In the genomic region with DNA sequence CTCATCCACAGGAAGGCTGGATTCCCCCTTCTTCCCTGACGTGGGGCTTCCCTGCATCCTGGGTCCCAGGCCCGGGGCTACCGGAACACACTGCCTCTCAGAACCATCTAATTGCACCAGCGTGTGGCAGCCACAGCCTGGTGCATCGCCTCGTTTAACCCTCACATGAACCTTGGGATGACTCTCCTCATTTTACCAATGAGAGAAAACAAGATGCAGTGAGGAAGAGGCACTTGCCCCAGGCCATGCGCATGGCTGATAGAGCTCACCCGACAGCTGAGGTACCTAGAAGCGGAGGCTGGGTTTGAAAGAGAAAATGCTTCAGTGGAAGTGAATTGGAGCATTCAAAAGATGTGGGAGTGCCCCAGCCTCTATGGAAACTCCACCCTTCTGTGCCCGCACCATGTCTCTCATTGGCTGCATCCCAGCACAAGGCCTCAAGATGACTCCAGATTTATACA, we compare ENCODE assay signal across 21 cellular contexts.
DNase-seq lines count a peak whose midpoint lies in the region; ATAC-seq and TF ChIP-seq lines count a peak whose summit lies in the region.
"Had no signal": no experiment of that assay in that cellular context is flagged by ENCODE, and none has a peak within 500 bp of the region (broad histone marks: within the 10 kb centered on the region; RNA-seq: fewer than 3 reads in every experiment).

No MANE protein-coding gene starts in this region.

- DNase-seq in DMS79 treated with DMSO at 0.1 percent for 48 hours (lab: John Stamatoyannopoulos, UW) (peak; percentile 37), dorsolateral prefrontal cortex (peak in 6 of 10 donors; percentile 44 to 70 (median 56)), midbrain (lab: John Stamatoyannopoulos, UW) (peak; percentile 70), substantia nigra (lab: John Stamatoyannopoulos, UW) (peak in 35 of 49 donors; percentile 11 to 81 (median 55))
- DNase-seq: activated CD4-positive, alpha-beta T cell treated with anti-CD3 and anti-CD28 coated beads, Interleukin-2, amount 10 ng/mL, durations not matched to agents 24 days and 14 days; activated naive CD8-positive, alpha-beta T cell treated with anti-CD3 and anti-CD28 coated beads, Interleukin-2, amount 10 ng/mL, durations not matched to agents 7 days and 5 days; body of pancreas; CD8-positive, alpha-beta memory T cell; DMS53; left colon; naive thymus-derived CD8-positive, alpha-beta T cell; NCI-H1105; NCI-H510A; T-helper 1 cell had no signal

- peak overlapping the region in 15 of 59 donors; percentile 1 to 40 (median 13) for H3K4me3 ChIP-seq in dorsolateral prefrontal cortex
- H3K4me3 ChIP-seq: body of pancreas, Peyer's patch, vagina had no signal

- no peak for ATAC-seq in HG03521 (IDR thresholded peaks at IDR 0.05; ENCODE audit: unreplicated experiment)
- ATAC-seq in GM21717 (IDR thresholded peaks at IDR 0.05; ENCODE audit: unreplicated experiment), result no peak
- ATAC-seq in HG02938 (IDR thresholded peaks at IDR 0.05; ENCODE audit: unreplicated experiment), result no peak
- ATAC-seq: activated T-helper 17 cell treated with anti-CD3 and anti-CD28 coated beads, Interleukin-2, amount 50 U/mL, for 72 hours; body of pancreas; left colon; naive thymus-derived CD8-positive, alpha-beta T cell had no signal

- no peaks in the 10 kb centered on the region for H3K27me3 ChIP-seq in dorsolateral prefrontal cortex
- H3K27me3 ChIP-seq: body of pancreas, Peyer's patch, vagina had no signal

- intact Hi-C loops in dorsolateral prefrontal cortex (cut with DNase I), result no loop called here

- peak in 14 of 56 donors; percentile 7 to 42 (median 28) for TF ChIP-seq CTCF in dorsolateral prefrontal cortex (IDR thresholded peaks at IDR 0.05 in 54 of 56, conservative IDR thresholded peaks at IDR 0.05 in 2 of 56; ENCODE audit: low read depth in 1 of 56, partially characterized antibody in 56 of 56)

- H3K27ac ChIP-seq in dorsolateral prefrontal cortex (peak overlapping the region in 58 of 59 donors; percentile 26 to 100 (median 87)), substantia nigra (ENCODE audit: low read depth, low read length, poor library complexity, severe bottlenecking) (peak overlapping the region; percentile 92)
- H3K27ac ChIP-seq: body of pancreas, parathyroid adenoma, Peyer's patch, vagina had no signal
